Comparison of ENCODE assay signal across 24 cellular contexts in the genomic region with DNA sequence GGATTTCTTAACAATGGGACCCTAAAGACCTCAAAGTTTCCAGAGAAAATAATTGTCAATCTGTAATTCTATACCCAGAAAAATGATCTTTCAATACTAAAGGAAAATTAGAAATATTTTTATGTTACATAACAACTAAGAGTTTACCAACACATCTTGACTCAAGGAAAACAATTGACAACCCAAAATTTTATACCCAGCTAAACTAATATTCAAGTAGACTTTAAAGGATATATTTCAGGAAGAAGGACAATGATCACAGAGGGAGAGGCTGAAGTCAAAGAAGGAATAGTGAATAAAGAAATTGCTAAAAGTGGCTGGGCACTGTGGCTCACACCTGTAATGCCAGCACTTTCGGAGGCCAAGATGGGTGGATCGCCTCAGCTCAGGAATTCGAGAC. TPM values are rescaled to one million over a fixed set of nuclear protein-coding genes. Genes with fewer than 3 reads are reported as not detected.
A peak's percentile ranks its signal among the peaks of the same experiment; 100 is the strongest.
DNase-seq lines count a peak whose midpoint lies in the region; ATAC-seq, FAIRE-seq and TF ChIP-seq lines count a peak whose summit lies in the region.
"Had no signal": no experiment of that assay in that cellular context is flagged by ENCODE, and none has a peak within 500 bp of the region (broad histone marks: within the 10 kb centered on the region; RNA-seq: fewer than 3 reads in every experiment).

No MANE protein-coding gene starts in this region.

- WGBS in HepG2 (ENCODE audit: low lambda C conversion rate): 30% methylated on average over 3 of the region's 3 CpGs
- 67% methylated on average over 3 of the region's 3 CpGs for WGBS in right lobe of liver (ENCODE audit: insufficient coverage, low coverage, low lambda C conversion rate, missing lambda C conversion rate)
- 10% methylated on average over 3 of the region's 3 CpGs for WGBS in K562 (ENCODE audit: insufficient coverage, low coverage, missing lambda C conversion rate)

- in situ Hi-C loops in HepG2 (cut with HindIII; ENCODE audit: extremely low pct_ligation_motif_present, low pct_unique_long_range_greater_than_20kb): no loop called here
- in situ Hi-C loops in K562 (cut with MboI): no loop called here

- H2AFZ ChIP-seq in HepG2 (ENCODE audit: low read length) (no peak overlapping the region), K562 (ENCODE audit: low read depth, low read length) (no peak overlapping the region), neural progenitor cell (replicated peaks) (no peak overlapping the region)

- no peak for ATAC-seq in HepG2
- no peak for ATAC-seq in right lobe of liver
- ATAC-seq in K562: no peak
- no peak for ATAC-seq in HG02798 (IDR thresholded peaks at IDR 0.05; ENCODE audit: poor library complexity, unreplicated experiment)
- no peak for ATAC-seq in CD4-positive, alpha-beta T cell (ENCODE audit: poor library complexity)
- ATAC-seq: CD8-positive, alpha-beta T cell had no signal

- H3F3A ChIP-seq in neural progenitor cell (ENCODE audit: low read depth): no peaks in the 10 kb centered on the region

- peaks cover 15% of the 10 kb centered on the region for H3K27me3 Mint-ChIP-seq in neural progenitor cell (ENCODE audit: insufficient read depth, low read depth)
- H3K27me3 Mint-ChIP-seq in CD4-positive, alpha-beta T cell: peaks cover 31% of the 10 kb centered on the region

- no peak for FAIRE-seq in HepG2 (lab: Jason Lieb, UNC)
- FAIRE-seq in K562 (lab: Jason Lieb, UNC): no peak
- FAIRE-seq: A204.1, D721Med, G401.6, GM12891, GM19239 had no signal

- H3K4me3 ChIP-seq in HepG2 (replicated peaks in 1 of 3; ENCODE audit: insufficient read depth in 1 of 3, low read depth in 2 of 3, low read length in 3 of 3) (no peak overlapping the region), right lobe of liver (no peak overlapping the region), K562 (no peak overlapping the region), neural progenitor cell (no peak overlapping the region)
- H3K4me3 ChIP-seq: BLaER1 had no signal

- H3K4me1 ChIP-seq in HepG2 (ENCODE audit: insufficient read depth, low read length) (no peaks in the 10 kb centered on the region), right lobe of liver (no peaks in the 10 kb centered on the region), K562 (replicated peaks in 1 of 2; ENCODE audit: control insufficient read depth in 2 of 2, insufficient read depth in 2 of 2, low read length in 2 of 2) (no peaks in the 10 kb centered on the region), neural progenitor cell (no peaks in the 10 kb centered on the region)
- H3K4me1 ChIP-seq: BE2C, Caco-2 had no signal

- TF ChIP-seq RAD21 in HepG2 (CRISPR knock-in tag; IDR thresholded peaks at IDR 0.05) (no peak), K562 (CRISPR knock-in tag; conservative IDR thresholded peaks at IDR 0.05 in 1 of 2, IDR thresholded peaks at IDR 0.05 in 1 of 2) (no peak)

- POLR2A ChIA-PET in HepG2 (lab: Yijun Ruan, JAX) (no interaction called here), K562 (lab: Yijun Ruan, JAX) (no interaction called here)
- POLR2A ChIA-PET in CD4-positive, alpha-beta T cell (lab: Charles Lee): no interaction called here

- H3K9me3 Mint-ChIP-seq in neural progenitor cell: peaks cover 28% of the 10 kb centered on the region
- no peaks in the 10 kb centered on the region for H3K9me3 Mint-ChIP-seq in CD4-positive, alpha-beta T cell

- H3K79me2 ChIP-seq in HepG2 (ENCODE audit: insufficient read depth, low read length) (no peaks in the 10 kb centered on the region), K562 (ENCODE audit: control insufficient read depth, insufficient read depth, low read length) (no peaks in the 10 kb centered on the region), neural progenitor cell (ENCODE audit: low read depth) (no peaks in the 10 kb centered on the region)

- H3K9me3 ChIP-seq in HepG2 (ENCODE audit: low read length): peaks cover 13% of the 10 kb centered on the region
- H3K9me3 ChIP-seq in right lobe of liver: no peaks in the 10 kb centered on the region
- peaks cover 6% of the 10 kb centered on the region for H3K9me3 ChIP-seq in K562 (replicated peaks; ENCODE audit: control insufficient read depth, insufficient read depth, low read depth, low read length)
- no peaks in the 10 kb centered on the region for H3K9me3 ChIP-seq in neural progenitor cell (ENCODE audit: low read depth)
- peaks cover 4% of the 10 kb centered on the region for H3K9me3 ChIP-seq in CD4-positive, alpha-beta T cell (ENCODE audit: control insufficient read depth, low read length)
- H3K9me3 ChIP-seq: BE2C had no signal

- BruUV-seq in HepG2 (replicated peaks; lab: Mats Ljungman, UMichigan): no TSS peak
- BruUV-seq in K562 (replicated peaks; lab: Mats Ljungman, UMichigan): no TSS peak

- H3K27me3 ChIP-seq in HepG2 (ENCODE audit: control insufficient read depth in 1 of 2, insufficient read depth in 2 of 2, low read length in 2 of 2): peaks cover 0 to 29% of the 10 kb centered on the region in 2 experiments; a peak in 1 of 5 replicates
- H3K27me3 ChIP-seq in right lobe of liver: no peaks in the 10 kb centered on the region
- peaks cover 1 to 2% of the 10 kb centered on the region in 2 experiments; a peak in 3 of 5 replicates for H3K27me3 ChIP-seq in K562 (ENCODE audit: control insufficient read depth in 2 of 2, insufficient read depth in 2 of 2, low read length in 2 of 2)
- H3K27me3 ChIP-seq in neural progenitor cell: peaks cover 43% of the 10 kb centered on the region
- H3K27me3 ChIP-seq in CD4-positive, alpha-beta T cell (ENCODE audit: control insufficient read depth, insufficient read depth, low read length): no peaks in the 10 kb centered on the region
- H3K27me3 ChIP-seq: BLaER1 had no signal

- TF ChIP-seq POLR2A in HepG2 (IDR thresholded peaks at IDR 0.05; ENCODE audit: insufficient read depth in 1 of 2, low read depth in 2 of 2, low read length in 2 of 2): no peak
- TF ChIP-seq POLR2A in right lobe of liver (IDR thresholded peaks at IDR 0.05): no peak
- no peak for TF ChIP-seq POLR2A in K562 (conservative IDR thresholded peaks at IDR 0.05)

- H3K27ac ChIP-seq in HepG2 (ENCODE audit: extremely low read length, insufficient read depth, low read length) (no peak overlapping the region), right lobe of liver (no peak overlapping the region), K562 (ENCODE audit: extremely low read depth, low read depth, low read length) (no peak overlapping the region), neural progenitor cell (no peak overlapping the region)
- no peak overlapping the region for H3K27ac ChIP-seq in CD4-positive, alpha-beta T cell (ENCODE audit: low read depth, low read length)
- H3K27ac ChIP-seq: BLaER1 had no signal

- H3K4me2 ChIP-seq in HepG2 (ENCODE audit: low read depth, low read length) (no peak overlapping the region), K562 (ENCODE audit: insufficient read depth, low read length) (no peak overlapping the region), neural progenitor cell (no peak overlapping the region)
- H3K4me2 ChIP-seq: BLaER1 had no signal

- H3K4me1 Mint-ChIP-seq in neural progenitor cell: peaks cover under 1% of the 10 kb centered on the region
- H3K4me1 Mint-ChIP-seq in CD4-positive, alpha-beta T cell (ENCODE audit: low read depth): no peaks in the 10 kb centered on the region
- H3K4me1 Mint-ChIP-seq: CD14-positive monocyte; CD4-positive, CD25-positive, alpha-beta regulatory T cell had no signal

- H3K9ac ChIP-seq in HepG2 (ENCODE audit: insufficient read depth, low read depth, low read length) (no peak overlapping the region), K562 (ENCODE audit: insufficient read depth in 1 of 2, low read depth in 2 of 2, low read length in 2 of 2) (no peak overlapping the region), neural progenitor cell (no peak overlapping the region)
- H3K9ac ChIP-seq: BLaER1 had no signal

- CTCF ChIA-PET in HepG2 (lab: Yijun Ruan, JAX; ENCODE audit: low intra/inter-chr PET ratio, low total read pairs) (no interaction called here), K562 (lab: Yijun Ruan, JAX; ENCODE audit: low intra/inter-chr PET ratio) (no interaction called here)
- CTCF ChIA-PET in CD4-positive, alpha-beta T cell (lab: Charles Lee): no interaction called here

- no peak for DNase-seq in HepG2 (ENCODE audit: low spot score)
- no peak for DNase-seq in right lobe of liver
- DNase-seq in K562 (ENCODE audit: extremely low read depth in 1 of 4, low spot score in 3 of 4): no peak
- no peak for DNase-seq in neural progenitor cell (ENCODE audit: low spot score)
- DNase-seq in CD4-positive, alpha-beta T cell: no peak
- DNase-seq: 8988T; ACHN; BE2C; C1 segment of cervical spinal cord; Caco-2; Calu3; CD4-positive, CD25-positive, alpha-beta regulatory T cell; CD8-positive, alpha-beta T cell; DMS79 treated with DMSO at 0.1 percent for 48 hours; GF-D8 had no signal

- H3K4me3 Mint-ChIP-seq in neural progenitor cell: peak overlapping the region; percentile 45
- H3K4me3 Mint-ChIP-seq in CD4-positive, alpha-beta T cell: no peak overlapping the region
- H3K4me3 Mint-ChIP-seq: CD14-positive monocyte; CD8-positive, alpha-beta T cell had no signal

- no peaks in the 10 kb centered on the region for H3K36me3 Mint-ChIP-seq in neural progenitor cell
- H3K36me3 Mint-ChIP-seq in CD4-positive, alpha-beta T cell (ENCODE audit: low read depth): no peaks in the 10 kb centered on the region
- H3K36me3 Mint-ChIP-seq: CD14-positive monocyte; CD4-positive, CD25-positive, alpha-beta regulatory T cell; CD8-positive, alpha-beta T cell had no signal

- H3K36me3 ChIP-seq in HepG2 (replicated peaks in 1 of 2; ENCODE audit: control insufficient read depth in 1 of 2, insufficient read depth in 2 of 2, low read length in 2 of 2): no peaks in the 10 kb centered on the region
- H3K36me3 ChIP-seq in right lobe of liver: no peaks in the 10 kb centered on the region
- H3K36me3 ChIP-seq in K562 (ENCODE audit: control insufficient read depth, insufficient read depth, low read length): no peaks in the 10 kb centered on the region
- H3K36me3 ChIP-seq in neural progenitor cell: no peaks in the 10 kb centered on the region
- H3K36me3 ChIP-seq: BE2C, BLaER1 had no signal

- H4K20me1 ChIP-seq in HepG2 (ENCODE audit: insufficient read depth, low read length) (no peaks in the 10 kb centered on the region), K562 (replicated peaks; ENCODE audit: control insufficient read depth, insufficient read depth, low read length) (no peaks in the 10 kb centered on the region), neural progenitor cell (ENCODE audit: low read depth) (no peaks in the 10 kb centered on the region)
- H4K20me1 ChIP-seq: BLaER1 had no signal

- no peaks in the 10 kb centered on the region for H3K9me1 ChIP-seq in K562 (ENCODE audit: control insufficient read depth, insufficient read depth, low read length)

- intact Hi-C loops in HepG2 (cut with micrococcal nuclease; ENCODE audit: unreplicated experiment): no loop called here
- intact Hi-C loops in right lobe of liver (cut with DNase I): no loop called here
- intact Hi-C loops in K562 (cut with micrococcal nuclease): no loop called here
- intact Hi-C loops in CD4-positive, alpha-beta T cell (cut with DNase I, micrococcal nuclease): no loop called here

- TF ChIP-seq EP300 in HepG2 (IDR thresholded peaks at IDR 0.05; ENCODE audit: low read depth in 2 of 2, low read length in 2 of 2) (no peak), HepG2 (CRISPR knock-in tag; IDR thresholded peaks at IDR 0.05; ENCODE audit: borderline replicate concordance) (no peak), K562 (IDR thresholded peaks at IDR 0.05; ENCODE audit: low read length) (no peak)

- no peak for TF ChIP-seq CTCF in HepG2 (CRISPR knock-in tag; IDR thresholded peaks at IDR 0.05)
- no peak for TF ChIP-seq CTCF in right lobe of liver (IDR thresholded peaks at IDR 0.05)
- no peak for TF ChIP-seq CTCF in K562 (IDR thresholded peaks at IDR 0.05 in 2 of 3, conservative IDR thresholded peaks at IDR 0.05 in 1 of 3; ENCODE audit: insufficient read depth in 2 of 3, low read depth in 1 of 3, low read length in 3 of 3)
- TF ChIP-seq CTCF in neural progenitor cell (IDR thresholded peaks at IDR 0.05): no peak
- TF ChIP-seq CTCF in CD4-positive, alpha-beta T cell (IDR thresholded peaks at IDR 0.05): no peak

- H3K27ac Mint-ChIP-seq in neural progenitor cell: no peak overlapping the region
- no peak overlapping the region for H3K27ac Mint-ChIP-seq in CD4-positive, alpha-beta T cell
- H3K27ac Mint-ChIP-seq: CD14-positive monocyte; CD4-positive, CD25-positive, alpha-beta regulatory T cell; CD8-positive, alpha-beta T cell had no signal

RNA-seq across cellular contexts. Expression of a gene that starts 12.6 kb away (rescaled TPM):
- not detected in 2 replicates for total RNA-seq in HepG2 (2016; rRNA removed; fragmentation: Illumina TruSeq; extraction: Trizol)
- not detected in 2 replicates for total RNA-seq in HepG2 (2016; cell fraction: cytosol; rRNA removed; fragmentation: Illumina TruSeq; extraction: Trizol; ENCODE audit: low read depth)
- not detected in 2 replicates for total RNA-seq in HepG2 (2016; cell fraction: insoluble cytoplasmic fraction; rRNA removed; fragmentation: Illumina TruSeq; extraction: Trizol)
- not detected in 2 replicates for total RNA-seq in HepG2 (2016; cell fraction: membrane; rRNA removed; fragmentation: Illumina TruSeq; extraction: Trizol)
- not detected in 2 replicates for total RNA-seq in HepG2 (2016; cell fraction: nucleus; rRNA removed; fragmentation: Illumina TruSeq; extraction: Trizol)
- polyA plus RNA-seq in HepG2 (2011; rRNA removed): not detected in 2 replicates
- polyA plus RNA-seq in HepG2 (2011; cell fraction: cytosol; rRNA removed): not detected in 2 replicates
- polyA plus RNA-seq in HepG2 (2011; cell fraction: nucleus; rRNA removed): not detected in 2 replicates
- polyA plus RNA-seq in HepG2 (2012): not detected in 2 replicates
- not detected in 2 replicates for polyA plus RNA-seq in HepG2 (2016; cell fraction: cytosol; fragmentation: Illumina TruSeq; extraction: Trizol; ENCODE audit: low read depth)
- not detected in 2 replicates for polyA plus RNA-seq in HepG2 (2016; cell fraction: insoluble cytoplasmic fraction; fragmentation: Illumina TruSeq; extraction: Trizol; ENCODE audit: low read depth)
- not detected in 2 replicates for polyA plus RNA-seq in HepG2 (2016; cell fraction: membrane; fragmentation: Illumina TruSeq; extraction: Trizol; ENCODE audit: low read depth)
- not detected in 2 replicates for polyA plus RNA-seq in HepG2 (2016; cell fraction: nucleus; fragmentation: Illumina TruSeq; extraction: Trizol; ENCODE audit: insufficient read depth, low read depth)
- 0.02 TPM in 1 of 2 replicates, not detected in the other for polyA minus RNA-seq in HepG2 (2011; rRNA and poly(A)+ RNA removed; ENCODE audit: low replicate concordance)
- polyA minus RNA-seq in HepG2 (2011; cell fraction: cytosol; rRNA and poly(A)+ RNA removed): not detected in 2 replicates
- polyA minus RNA-seq in HepG2 (2011; cell fraction: nucleus; rRNA and poly(A)+ RNA removed): not detected in 2 replicates
- total RNA-seq in right lobe of liver: under 1 TPM in 4 of 6 experiments, not detected in 2; 0.12 to 0.49 (median 0.33) TPM
- total RNA-seq in K562 (2011; cell fraction: chromatin; rRNA removed; ENCODE audit: low replicate concordance): 0.05 and 0.14 TPM in 2 replicates
- total RNA-seq in K562 (2011; cell fraction: nucleolus; rRNA removed): 0.13 TPM in 1 of 2 replicates, not detected in the other
- total RNA-seq in K562 (2011; cell fraction: nucleoplasm; rRNA removed): 0.07 and 0.15 TPM in 2 replicates
- total RNA-seq in K562 (2014; rRNA removed): not detected in 2 replicates
- total RNA-seq in K562 (2014; rRNA removed; fragmentation: Illumina TruSeq; extraction: Trizol): not detected in 2 replicates
- total RNA-seq in K562 (2015; rRNA removed; fragmentation: Illumina TruSeq; extraction: Trizol): 0.08 and 0.18 TPM in 2 replicates
- total RNA-seq in K562 (2021): 0.24 TPM in 1 of 2 replicates, not detected in the other
- polyA plus RNA-seq in K562 (2011; rRNA removed): not detected in 2 replicates
- not detected in 2 replicates for polyA plus RNA-seq in K562 (2011; cell fraction: cytosol; rRNA removed)
- 0.03 and 0.11 TPM in 2 replicates for polyA plus RNA-seq in K562 (2011; cell fraction: nucleus; rRNA removed)
- polyA plus RNA-seq in K562 (2012): 0.13 and 0.29 TPM in 2 replicates
- polyA plus RNA-seq in K562 (2014; fragmentation: Illumina TruSeq; extraction: Trizol): 0.19 TPM in 1 of 2 replicates, not detected in the other
- not detected for polyA plus RNA-seq in K562 (2014; fragmentation: Nextera tagmentation; extraction: Ambion mirVana)
- 0.03 TPM in 1 of 2 replicates, not detected in the other for polyA plus RNA-seq in K562 (2014; rRNA removed)
- polyA minus RNA-seq in K562 (2011; rRNA and poly(A)+ RNA removed): not detected in 2 replicates
- not detected in 2 replicates for polyA minus RNA-seq in K562 (2011; cell fraction: cytosol; rRNA and poly(A)+ RNA removed)
- 0.11 TPM in 1 of 2 replicates, not detected in the other for polyA minus RNA-seq in K562 (2011; cell fraction: nucleus; rRNA and poly(A)+ RNA removed)
- total RNA-seq in neural progenitor cell (ENCODE audit: low replicate concordance): not detected in 2 replicates
- total RNA-seq in CD4-positive, alpha-beta T cell: 1 to 10 TPM; 1.6 to 2.1 TPM
- total RNA-seq: A673; Caco-2; CD4-positive, CD25-positive, alpha-beta regulatory T cell had no signal

RNA-seq across cellular contexts. Expression of a gene that starts 47.0 kb away (rescaled TPM):
- 4.4 and 8.8 TPM in 2 replicates for total RNA-seq in HepG2 (2016; rRNA removed; fragmentation: Illumina TruSeq; extraction: Trizol)
- 1.9 and 3.8 TPM in 2 replicates for total RNA-seq in HepG2 (2016; cell fraction: cytosol; rRNA removed; fragmentation: Illumina TruSeq; extraction: Trizol; ENCODE audit: low read depth)
- 3.5 and 8.9 TPM in 2 replicates for total RNA-seq in HepG2 (2016; cell fraction: insoluble cytoplasmic fraction; rRNA removed; fragmentation: Illumina TruSeq; extraction: Trizol)
- 2.8 and 3.2 TPM in 2 replicates for total RNA-seq in HepG2 (2016; cell fraction: membrane; rRNA removed; fragmentation: Illumina TruSeq; extraction: Trizol)
- 7.2 and 8.8 TPM in 2 replicates for total RNA-seq in HepG2 (2016; cell fraction: nucleus; rRNA removed; fragmentation: Illumina TruSeq; extraction: Trizol)
- 4.3 and 6.2 TPM in 2 replicates for polyA plus RNA-seq in HepG2 (2011; rRNA removed)
- 3.5 and 4.9 TPM in 2 replicates for polyA plus RNA-seq in HepG2 (2011; cell fraction: cytosol; rRNA removed)
- polyA plus RNA-seq in HepG2 (2011; cell fraction: nucleus; rRNA removed): 25.2 and 37.7 TPM in 2 replicates
- polyA plus RNA-seq in HepG2 (2012): 7.4 and 10.5 TPM in 2 replicates
- 0.50 and 0.58 TPM in 2 replicates for polyA plus RNA-seq in HepG2 (2016; cell fraction: cytosol; fragmentation: Illumina TruSeq; extraction: Trizol; ENCODE audit: low read depth)
- 4.9 and 7.1 TPM in 2 replicates for polyA plus RNA-seq in HepG2 (2016; cell fraction: insoluble cytoplasmic fraction; fragmentation: Illumina TruSeq; extraction: Trizol; ENCODE audit: low read depth)
- 1.8 and 2.2 TPM in 2 replicates for polyA plus RNA-seq in HepG2 (2016; cell fraction: membrane; fragmentation: Illumina TruSeq; extraction: Trizol; ENCODE audit: low read depth)
- polyA plus RNA-seq in HepG2 (2016; cell fraction: nucleus; fragmentation: Illumina TruSeq; extraction: Trizol; ENCODE audit: insufficient read depth, low read depth): 43.8 and 50.2 TPM in 2 replicates
- polyA minus RNA-seq in HepG2 (2011; rRNA and poly(A)+ RNA removed; ENCODE audit: low replicate concordance): 6.4 and 7.9 TPM in 2 replicates
- polyA minus RNA-seq in HepG2 (2011; cell fraction: cytosol; rRNA and poly(A)+ RNA removed): 4.6 and 7.0 TPM in 2 replicates
- polyA minus RNA-seq in HepG2 (2011; cell fraction: nucleus; rRNA and poly(A)+ RNA removed): 4.1 and 5.7 TPM in 2 replicates
- total RNA-seq in right lobe of liver: 10 to 100 TPM; 13.2 to 22.4 (median 16.8) TPM
- 12.4 and 32.4 TPM in 2 replicates for total RNA-seq in K562 (2011; cell fraction: chromatin; rRNA removed; ENCODE audit: low replicate concordance)
- total RNA-seq in K562 (2011; cell fraction: nucleolus; rRNA removed): 19.7 and 19.8 TPM in 2 replicates
- 9.8 and 13.9 TPM in 2 replicates for total RNA-seq in K562 (2011; cell fraction: nucleoplasm; rRNA removed)
- 3.6 and 4.8 TPM in 2 replicates for total RNA-seq in K562 (2014; rRNA removed)
- total RNA-seq in K562 (2014; rRNA removed; fragmentation: Illumina TruSeq; extraction: Trizol): 0.99 and 1.2 TPM in 2 replicates
- 2.9 and 3.5 TPM in 2 replicates for total RNA-seq in K562 (2015; rRNA removed; fragmentation: Illumina TruSeq; extraction: Trizol)
- 7.5 and 10.2 TPM in 2 replicates for total RNA-seq in K562 (2021)
- 2.2 and 2.7 TPM in 2 replicates for polyA plus RNA-seq in K562 (2011; rRNA removed)
- 2.4 and 6.4 TPM in 2 replicates for polyA plus RNA-seq in K562 (2011; cell fraction: cytosol; rRNA removed)
- 10.4 and 24.0 TPM in 2 replicates for polyA plus RNA-seq in K562 (2011; cell fraction: nucleus; rRNA removed)
- polyA plus RNA-seq in K562 (2012): 5.5 and 6.7 TPM in 2 replicates
- polyA plus RNA-seq in K562 (2014; fragmentation: Illumina TruSeq; extraction: Trizol): 1.7 and 4.1 TPM in 2 replicates
- under 1 TPM; 0.01 to 0.03 TPM for polyA plus RNA-seq in K562 (2014; fragmentation: Nextera tagmentation; extraction: Ambion mirVana)
- 7.6 and 8.9 TPM in 2 replicates for polyA plus RNA-seq in K562 (2014; rRNA removed)
- polyA minus RNA-seq in K562 (2011; rRNA and poly(A)+ RNA removed): 0.72 and 1.6 TPM in 2 replicates
- polyA minus RNA-seq in K562 (2011; cell fraction: cytosol; rRNA and poly(A)+ RNA removed): 1.9 and 2.7 TPM in 2 replicates
- polyA minus RNA-seq in K562 (2011; cell fraction: nucleus; rRNA and poly(A)+ RNA removed): 3.1 and 3.4 TPM in 2 replicates
- 3.0 and 13.7 TPM in 2 replicates for total RNA-seq in neural progenitor cell (ENCODE audit: low replicate concordance)
- total RNA-seq in CD4-positive, alpha-beta T cell: 1 to 10 TPM; 4.4 to 4.7 TPM
- polyA plus RNA-seq: CD14-positive monocyte had no signal
